2 cellular contexts compared by ENCODE assay signal in genomic region chr3:53236112-53236841, GRCh38.
TF ChIP-seq lines count a peak whose summit lies in the region.

No MANE protein-coding gene starts in this region.

TF ChIP-seq in HCT116, 20 proteins besides CTCF, POLR2A, EP300 and RAD21 (continued from another document):
- TF ChIP-seq REST (IDR thresholded peaks at IDR 0.05; ENCODE audit: low read depth): no peak
- peak; percentile 32; the same call in 1 of the 2 replicates for TF ChIP-seq FOSL1 (IDR thresholded peaks at IDR 0.05; ENCODE audit: low read depth)
- no peak for TF ChIP-seq TCF7L2 (IDR thresholded peaks at IDR 0.05; ENCODE audit: borderline replicate concordance, extremely low read depth, insufficient read depth, insufficient read length)
- no peak for TF ChIP-seq ATF3 (IDR thresholded peaks at IDR 0.05)
- TF ChIP-seq MAX (IDR thresholded peaks at IDR 0.05): peak; percentile 87
- TF ChIP-seq SP1 (IDR thresholded peaks at IDR 0.05; ENCODE audit: low read depth): peak; percentile 41; the same call in 1 of the 2 replicates
- TF ChIP-seq POLR2AphosphoS5 (IDR thresholded peaks at IDR 0.05; ENCODE audit: low read depth, low read length): peak; percentile 52; the same call in 1 of the 2 replicates
- TF ChIP-seq ZFX (IDR thresholded peaks at IDR 0.05): peak; percentile 36; the same call in 1 of the 2 replicates

TF ChIP-seq in SK-N-SH treated with all-trans-retinoic acid at 6 μM for 48 hours, 23 proteins besides CTCF, POLR2A, EP300 and RAD21 (continued from another document):
- TF ChIP-seq TSHZ2 (CRISPR knock-in tag; IDR thresholded peaks at IDR 0.05) (peak; percentile 95), BACH2 (CRISPR knock-in tag; IDR thresholded peaks at IDR 0.05; ENCODE audit: borderline replicate concordance) (peak; percentile 92), ZFP30 (CRISPR knock-in tag; IDR thresholded peaks at IDR 0.05) (peak; percentile 35; the same call in 1 of the 2 replicates), TCF4 (CRISPR knock-in tag; IDR thresholded peaks at IDR 0.05; ENCODE audit: borderline replicate concordance) (no peak), CSRNP3 (CRISPR knock-in tag; IDR thresholded peaks at IDR 0.05) (0 out of 2 replicates have a peak, but pooled peaks have one; percentile 68), ZFP3 (CRISPR knock-in tag; IDR thresholded peaks at IDR 0.05) (peak; percentile 93), OSR1 (CRISPR knock-in tag; IDR thresholded peaks at IDR 0.05) (peak; percentile 87), CSDC2 (CRISPR knock-in tag; IDR thresholded peaks at IDR 0.05) (peak; percentile 99), RARB (CRISPR knock-in tag; IDR thresholded peaks at IDR 0.05) (no peak), ISL1 (CRISPR knock-in tag; IDR thresholded peaks at IDR 0.05) (peak; percentile 69), ZNF8 (CRISPR knock-in tag; IDR thresholded peaks at IDR 0.05) (no peak), ZC3H10 (CRISPR knock-in tag; IDR thresholded peaks at IDR 0.05) (peak; percentile 58; the same call in 1 of the 2 replicates), ZNF565 (CRISPR knock-in tag; conservative IDR thresholded peaks at IDR 0.05; ENCODE audit: low read depth) (peak; percentile 95)
